ENCODE assay signal across 8 cellular contexts in the genomic region with DNA sequence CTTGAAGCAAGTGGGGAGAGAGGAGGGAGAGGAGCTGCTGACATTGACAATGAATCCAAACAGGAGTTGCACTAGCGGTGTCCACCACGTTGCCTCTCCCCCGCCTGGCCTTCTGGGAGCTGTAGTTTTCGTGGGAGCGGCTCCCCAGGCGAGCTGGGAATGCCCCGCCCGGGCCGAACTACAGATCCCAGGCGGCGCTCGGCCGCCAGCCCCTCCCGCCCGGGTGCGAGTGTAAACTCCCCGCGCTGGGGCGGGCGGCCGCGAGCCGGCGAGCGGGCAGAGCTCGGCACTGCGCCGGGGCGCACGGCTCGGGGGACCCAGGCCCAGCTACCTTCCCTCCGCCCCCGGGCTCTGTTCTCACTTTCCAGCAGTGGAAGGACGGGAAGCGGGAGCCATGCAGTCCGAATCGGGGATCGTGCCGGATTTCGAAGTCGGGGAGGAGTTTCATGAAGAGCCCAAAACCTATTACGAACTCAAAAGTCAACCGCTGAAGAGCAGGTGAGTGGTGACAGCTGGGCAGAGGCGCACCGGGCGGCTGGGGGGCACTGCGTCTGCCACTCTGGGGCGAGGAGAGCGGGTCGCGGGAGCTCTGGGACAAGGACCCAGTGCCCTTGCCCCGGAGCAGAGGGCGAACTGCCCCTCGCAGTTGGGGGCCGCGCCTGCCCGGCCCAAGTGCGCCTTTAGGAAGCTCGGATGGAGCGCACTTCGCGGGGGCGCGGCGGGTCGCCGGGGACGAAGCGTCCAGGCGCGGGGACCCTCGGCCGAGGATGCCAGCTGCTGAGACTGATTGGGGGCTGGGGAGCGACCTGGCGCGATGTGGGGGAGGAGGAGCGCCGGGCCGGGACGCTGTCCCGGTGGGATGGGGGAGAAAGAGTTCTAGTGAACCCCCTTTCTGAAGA. TPM values are rescaled to one million over a fixed set of nuclear protein-coding genes. Genes with fewer than 3 reads are reported as not detected.
A peak's percentile ranks its signal among the peaks of the same experiment; 100 is the strongest.
DNase-seq lines count a peak whose midpoint lies in the region; ATAC-seq and FAIRE-seq lines count a peak whose summit lies in the region.

A gene with protein sequence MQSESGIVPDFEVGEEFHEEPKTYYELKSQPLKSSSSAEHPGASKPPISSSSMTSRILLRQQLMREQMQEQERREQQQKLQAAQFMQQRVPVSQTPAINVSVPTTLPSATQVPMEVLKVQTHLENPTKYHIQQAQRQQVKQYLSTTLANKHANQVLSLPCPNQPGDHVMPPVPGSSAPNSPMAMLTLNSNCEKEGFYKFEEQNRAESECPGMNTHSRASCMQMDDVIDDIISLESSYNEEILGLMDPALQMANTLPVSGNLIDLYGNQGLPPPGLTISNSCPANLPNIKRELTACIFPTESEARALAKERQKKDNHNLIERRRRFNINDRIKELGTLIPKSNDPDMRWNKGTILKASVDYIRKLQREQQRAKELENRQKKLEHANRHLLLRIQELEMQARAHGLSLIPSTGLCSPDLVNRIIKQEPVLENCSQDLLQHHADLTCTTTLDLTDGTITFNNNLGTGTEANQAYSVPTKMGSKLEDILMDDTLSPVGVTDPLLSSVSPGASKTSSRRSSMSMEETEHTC (plus strand): TSS at position 261 of the 899 bp plus-strand sequence. CDS start 134 bp downstream, at position 395.

- H3K4me1 Mint-ChIP-seq in activated T-helper 2 cell treated with anti-CD3 and anti-CD28 coated beads, Interferon-gamma antibody, Interleukin-2, Interleukin-4, amounts not matched to agents 10 μg/mL and 5 μg/mL and 100 μg/mL, durations not matched to agents 14 hours and 24 hours and 36 hours (ENCODE audit: low read depth): peaks cover 7% of the 10 kb centered on the region

- H3K27ac Mint-ChIP-seq in activated T-helper 2 cell treated with anti-CD3 and anti-CD28 coated beads, Interferon-gamma antibody, Interleukin-2, Interleukin-4, amounts not matched to agents 10 μg/mL and 5 μg/mL and 100 μg/mL, durations not matched to agents 14 hours and 24 hours and 36 hours: no peak within 1 kb of the TSS

- peak within 1 kb of the TSS; percentile 99 for H2AFZ ChIP-seq in neuron (ENCODE audit: low read depth, low read length)

- peaks cover 52% of the 10 kb centered on the region for H3K27me3 Mint-ChIP-seq in activated T-helper 2 cell treated with anti-CD3 and anti-CD28 coated beads, Interferon-gamma antibody, Interleukin-2, Interleukin-4, amounts not matched to agents 10 μg/mL and 5 μg/mL and 100 μg/mL, durations not matched to agents 14 hours and 24 hours and 36 hours (ENCODE audit: low read depth)

- FAIRE-seq in urothelium cell line (lab: Jason Lieb, UNC): peak; percentile 74

- peaks cover 30% of the 10 kb centered on the region for H3K27me3 ChIP-seq in neuron (ENCODE audit: insufficient read depth, low read length)

- peak; percentile 81 for DNase-seq in Caki2 (ENCODE audit: low read depth)
- DNase-seq in NCI-H524 treated with DMSO at 0.1 percent for 48 hours (lab: John Stamatoyannopoulos, UW): peak; percentile 75
- DNase-seq in activated T-helper 2 cell treated with anti-CD3 and anti-CD28 coated beads, Interferon-gamma antibody, Interleukin-2, Interleukin-4, amounts not matched to agents 10 μg/mL and 5 μg/mL and 100 μg/mL, durations not matched to agents 14 hours and 24 hours and 36 hours (ENCODE audit: low spot score): peak; percentile 33
- DNase-seq in glomerular visceral epithelial cell (ENCODE audit: extremely low spot score): peak; percentile 88
- peak; percentile 95 for DNase-seq in urothelium cell line (ENCODE audit: low spot score)

- intact Hi-C loops in activated T-helper 2 cell treated with anti-CD3 and anti-CD28 coated beads, Interferon-gamma antibody, Interleukin-2, Interleukin-4, amounts not matched to agents 10 μg/mL and 5 μg/mL and 100 μg/mL, durations not matched to agents 14 hours and 24 hours and 36 hours (cut with micrococcal nuclease): no loop called here

- no peaks in the 10 kb centered on the region for H3K36me3 ChIP-seq in neuron (ENCODE audit: insufficient read depth, low read length)

- H3K4me3 Mint-ChIP-seq in activated T-helper 2 cell treated with anti-CD3 and anti-CD28 coated beads, Interferon-gamma antibody, Interleukin-2, Interleukin-4, amounts not matched to agents 10 μg/mL and 5 μg/mL and 100 μg/mL, durations not matched to agents 14 hours and 24 hours and 36 hours (ENCODE audit: low read depth): peak within 1 kb of the TSS; percentile 73

- in situ Hi-C loops in Caki2 (cut with HindIII; ENCODE audit: low pct_unique_long_range_greater_than_20kb, low sequenced_read_pairs): no loop called here

- no peaks in the 10 kb centered on the region for H3K9me3 Mint-ChIP-seq in activated T-helper 2 cell treated with anti-CD3 and anti-CD28 coated beads, Interferon-gamma antibody, Interleukin-2, Interleukin-4, amounts not matched to agents 10 μg/mL and 5 μg/mL and 100 μg/mL, durations not matched to agents 14 hours and 24 hours and 36 hours

- H3K4me3 ChIP-seq in neuron (ENCODE audit: low read length): peak within 1 kb of the TSS; percentile 53

- ATAC-seq in GM19397 (IDR thresholded peaks at IDR 0.05; ENCODE audit: unreplicated experiment) (peak; percentile 95), HG03439 (IDR thresholded peaks at IDR 0.05; ENCODE audit: unreplicated experiment) (peak; percentile 96)

- no peaks in the 10 kb centered on the region for H3K36me3 Mint-ChIP-seq in activated T-helper 2 cell treated with anti-CD3 and anti-CD28 coated beads, Interferon-gamma antibody, Interleukin-2, Interleukin-4, amounts not matched to agents 10 μg/mL and 5 μg/mL and 100 μg/mL, durations not matched to agents 14 hours and 24 hours and 36 hours (ENCODE audit: low read depth)

- H3K4me1 ChIP-seq in neuron (ENCODE audit: insufficient read depth, low read length): peaks cover 10% of the 10 kb centered on the region

- no peaks in the 10 kb centered on the region for H3K9me3 ChIP-seq in neuron (ENCODE audit: low read length)

RNA-seq across cellular contexts. Expression of the gene that starts here (rescaled TPM):
- 26.3 and 32.1 TPM in 2 replicates for total RNA-seq in Caki2 (2014; rRNA removed; shearing (Covaris generic); ENCODE audit: low replicate concordance)
- total RNA-seq in activated T-helper 2 cell treated with anti-CD3 and anti-CD28 coated beads, Interferon-gamma antibody, Interleukin-2, Interleukin-4, amounts not matched to agents 10 μg/mL and 5 μg/mL and 100 μg/mL, durations not matched to agents 14 hours and 24 hours and 36 hours: 0.07 and 0.28 TPM in 2 replicates

Comparison
In these comparisons a context has a peak if more than half of its experiments do, and no peak if none do; other contexts are left out.
1. Peak in every context shown above with its lines: DNase-seq, ATAC-seq and H3K4me3 ChIP-seq.
2. RNA of the gene that starts here (total RNA-seq): 26.3 to 32.1 TPM in Caki2; 0.07 to 0.28 TPM in activated T-helper 2 cell treated with anti-CD3 and anti-CD28 coated beads, Interferon-gamma antibody, Interleukin-2, Interleukin-4, amounts not matched to agents 10 μg/mL and 5 μg/mL and 100 μg/mL, durations not matched to agents 14 hours and 24 hours and 36 hours; every median in the first group is over 10 times any median in the second.
3. Peak in DNase-seq in activated T-helper 2 cell treated with anti-CD3 and anti-CD28 coated beads, Interferon-gamma antibody, Interleukin-2, Interleukin-4, amounts not matched to agents 10 μg/mL and 5 μg/mL and 100 μg/mL, durations not matched to agents 14 hours and 24 hours and 36 hours; RNA of the gene not detected or under 1 TPM.
4. DNase-seq: peak in every context shown above with its lines; median percentile 95 in urothelium cell line; 88 in glomerular visceral epithelial cell; 81 in Caki2; 75 in NCI-H524 treated with DMSO at 0.1 percent for 48 hours; 33 in activated T-helper 2 cell treated with anti-CD3 and anti-CD28 coated beads, Interferon-gamma antibody, Interleukin-2, Interleukin-4, amounts not matched to agents 10 μg/mL and 5 μg/mL and 100 μg/mL, durations not matched to agents 14 hours and 24 hours and 36 hours.